ENCODE assay signal across 8 cellular contexts in genomic region chr9:6759114-6759977, GRCh38. TPM values are rescaled to one million over a fixed set of nuclear protein-coding genes. Genes with fewer than 3 reads are reported as not detected.
DNase-seq lines count a peak whose midpoint lies in the region; ATAC-seq and TF ChIP-seq lines count a peak whose summit lies in the region.

No MANE protein-coding gene starts in this region.

- H3K79me2 ChIP-seq in OCI-LY7 (ENCODE audit: insufficient read depth, low read depth, low read length) (peaks cover 54% of the 10 kb centered on the region), hepatocyte (peaks cover 55% of the 10 kb centered on the region)

- DNase-seq in right atrium auricular region (ENCODE audit: low spot score) (no peak), left ventricle myocardium superior (no peak), OCI-LY7 (ENCODE audit: low spot score) (peak; percentile 40), hepatocyte (ENCODE audit: low spot score) (peak; percentile 65), smooth muscle cell of the brain vasculature (ENCODE audit: low read depth, low spot score) (peak; percentile 18), DMS153 treated with DMSO at 0.1 percent for 48 hours (lab: John Stamatoyannopoulos, UW; ENCODE audit: unreplicated experiment) (no peak)

- H3K36me3 Mint-ChIP-seq in activated naive CD8-positive, alpha-beta T cell = peaks cover 2% of the 10 kb centered on the region

- 24% methylated on average over 29 of the region's 29 CpGs for WGBS in hepatocyte (ENCODE audit: low lambda C conversion rate, missing lambda C conversion rate)

- H3K4me2 ChIP-seq in OCI-LY7 (ENCODE audit: low read length) = peak overlapping the region; percentile 87
- peak overlapping the region; percentile 88 for H3K4me2 ChIP-seq in hepatocyte

- peaks cover 0 to 16% of the 10 kb centered on the region in 2 donors for H3K4me1 ChIP-seq in right atrium auricular region
- H3K4me1 ChIP-seq in OCI-LY7 (ENCODE audit: insufficient read depth, low read length, poor library complexity, severe bottlenecking) = peaks cover 22% of the 10 kb centered on the region
- H3K4me1 ChIP-seq in hepatocyte (ENCODE audit: insufficient read depth) = no peaks in the 10 kb centered on the region

- H3K27ac Mint-ChIP-seq in activated naive CD8-positive, alpha-beta T cell = peak overlapping the region; percentile 91

- H3K9me3 Mint-ChIP-seq in activated naive CD8-positive, alpha-beta T cell (ENCODE audit: low read depth) = no peaks in the 10 kb centered on the region

- BruUV-seq in OCI-LY7 (replicated peaks; lab: Mats Ljungman, UMichigan) = TSS peak; percentile 39

- H3K36me3 ChIP-seq in right atrium auricular region = no peaks in the 10 kb centered on the region
- no peaks in the 10 kb centered on the region for H3K36me3 ChIP-seq in OCI-LY7 (ENCODE audit: insufficient read depth, low read length)
- no peaks in the 10 kb centered on the region for H3K36me3 ChIP-seq in hepatocyte (replicated peaks; ENCODE audit: insufficient read depth, low read depth)

- peak overlapping the region; percentile 98 to 99 for H3K27ac ChIP-seq in right atrium auricular region
- H3K27ac ChIP-seq in OCI-LY7 (ENCODE audit: low read depth, low read length, poor library complexity, severe bottlenecking) = peak overlapping the region; percentile 80
- H3K27ac ChIP-seq in hepatocyte = peak overlapping the region; percentile 96

- peak overlapping the region; percentile 86 to 98 for H3K4me3 ChIP-seq in right atrium auricular region
- H3K4me3 ChIP-seq in OCI-LY7 (ENCODE audit: low read depth, low read length, poor library complexity, severe bottlenecking) = peak overlapping the region; percentile 94
- peak overlapping the region; percentile 86 for H3K4me3 ChIP-seq in hepatocyte

- H3K9me3 ChIP-seq in right atrium auricular region = no peaks in the 10 kb centered on the region
- H3K9me3 ChIP-seq in OCI-LY7 (ENCODE audit: low read length) = no peaks in the 10 kb centered on the region
- no peaks in the 10 kb centered on the region for H3K9me3 ChIP-seq in hepatocyte (ENCODE audit: low read depth)

- H2AFZ ChIP-seq in OCI-LY7 (ENCODE audit: low read length) (peak overlapping the region; percentile 96; the same call in 1 of the 2 replicates), hepatocyte (peak overlapping the region; percentile 65)

- intact Hi-C loops in left ventricle myocardium superior (cut with micrococcal nuclease) = loop anchor here (10.0 kb wide), 1 partner anchor 75 kb away; no protein-coding TSS in a partner anchor
- intact Hi-C loops in OCI-LY7 (cut with micrococcal nuclease; ENCODE audit: unreplicated experiment) = loop anchor here (5.0 kb wide), 3 partner anchors 57 to 752 kb away; partner anchors contain the start of gene UHRF2

- H3K9me2 ChIP-seq in OCI-LY7 (ENCODE audit: insufficient read depth, low read length) (no peaks in the 10 kb centered on the region), hepatocyte (replicated peaks; ENCODE audit: insufficient read depth) (no peaks in the 10 kb centered on the region)

- CTCF ChIA-PET in OCI-LY7 (lab: Charles Lee; ENCODE audit: unreplicated experiment) = no interaction called here

- H4K20me1 ChIP-seq in OCI-LY7 (ENCODE audit: insufficient read depth, low read length) = 0 out of 2 replicates have a peak, but pooled peaks cover 11% of the 10 kb centered on the region
- peaks cover 3% of the 10 kb centered on the region for H4K20me1 ChIP-seq in hepatocyte (ENCODE audit: insufficient read depth, poor library complexity, severe bottlenecking)

- peak overlapping the region; percentile 98 for H3K4me3 Mint-ChIP-seq in activated naive CD8-positive, alpha-beta T cell

- no peaks in the 10 kb centered on the region for H3K27me3 Mint-ChIP-seq in activated naive CD8-positive, alpha-beta T cell

- peaks cover 37% of the 10 kb centered on the region for H3K4me1 Mint-ChIP-seq in activated naive CD8-positive, alpha-beta T cell (ENCODE audit: low read depth)

- no peak for ATAC-seq in left ventricle myocardium superior
- peak; percentile 11 for ATAC-seq in HG02885 (IDR thresholded peaks at IDR 0.05; ENCODE audit: poor library complexity, unreplicated experiment)

- POLR2A ChIA-PET in OCI-LY7 (lab: Charles Lee) = interaction anchor here (0.7 to 1.9 kb wide), 6 partner anchors 9 to 738 kb away, joined by 3 to 5 read pairs (median 4); no protein-coding TSS in a partner anchor

- H3K27me3 ChIP-seq in right atrium auricular region (no peaks in the 10 kb centered on the region), hepatocyte (no peaks in the 10 kb centered on the region)

- TF ChIP-seq CTCF in right atrium auricular region (IDR thresholded peaks at IDR 0.05) (no peak), OCI-LY7 (conservative IDR thresholded peaks at IDR 0.05; ENCODE audit: low read length) (no peak), hepatocyte (IDR thresholded peaks at IDR 0.05; ENCODE audit: poor library complexity) (no peak)

RNA-seq across cellular contexts. Expression of gene KDM4C, which starts 1.6 kb away (rescaled TPM):
- total RNA-seq in right atrium auricular region (10 to 100 TPM; 11.0 to 11.9 TPM), left ventricle myocardium superior (14.2 TPM), OCI-LY7 (2022) (60.2 and 60.3 TPM in 2 replicates), hepatocyte (27.3 and 28.7 TPM in 2 replicates)
- 51.5 and 57.9 TPM in 2 replicates for total RNA-seq in OCI-LY7 (2014; rRNA removed; shearing (Covaris generic))
- 16.1 and 16.2 TPM in 2 replicates for polyA plus RNA-seq in hepatocyte

Comparison
In these comparisons a context has a peak if more than half of its experiments do, and no peak if none do; other contexts are left out.
1. DNase-seq: peak in OCI-LY7 (single experiment), hepatocyte (single experiment) and smooth muscle cell of the brain vasculature (single experiment); none in right atrium auricular region (single experiment), left ventricle myocardium superior (single experiment) and DMS153 treated with DMSO at 0.1 percent for 48 hours (single experiment).
2. Peak in every context shown above with its lines, with median percentiles within 50 percentile points of each other: H3K27ac ChIP-seq and H3K4me3 ChIP-seq.